Comparison of ENCODE assay signal across 16 cellular contexts in genomic region chr1:10539411-10540043, GRCh38.
DNase-seq lines count a peak whose midpoint lies in the region; ATAC-seq and TF ChIP-seq lines count a peak whose summit lies in the region.
"Had no signal": no experiment of that assay in that cellular context is flagged by ENCODE, and none has a peak within 500 bp of the region (broad histone marks: within the 10 kb centered on the region; RNA-seq: fewer than 3 reads in every experiment).

No MANE protein-coding gene starts in this region.

- peak overlapping the region; percentile 41 for H3K27ac ChIP-seq in muscle layer of duodenum (ENCODE audit: low read length)
- H3K27ac ChIP-seq: dorsolateral prefrontal cortex, SK-N-MC had no signal

- TF ChIP-seq CTCF in cardiac fibroblast (IDR thresholded peaks at IDR 0.05; ENCODE audit: low read depth, low read length) (no peak), GM13977 (IDR thresholded peaks at IDR 0.05; ENCODE audit: extremely low read depth, insufficient read depth, missing control alignments) (no peak)

- peaks cover 9 to 14% of the 10 kb centered on the region in 2 donors for H3K36me3 ChIP-seq in muscle layer of duodenum (ENCODE audit: control insufficient read depth in 1 of 2, insufficient read depth in 2 of 2, low read length in 2 of 2)

- H3K4me3 ChIP-seq in cardiac fibroblast (replicated peaks in 1 of 2; ENCODE audit: low read depth in 2 of 2, low read length in 2 of 2) (no peak overlapping the region), muscle layer of duodenum (ENCODE audit: low read depth in 1 of 2, low read length in 2 of 2) (no peak overlapping the region)
- H3K4me3 ChIP-seq: dorsolateral prefrontal cortex, SK-N-MC had no signal

- in situ Hi-C loops in GM13977 (cut with MboI; ENCODE audit: low pct_unique_long_range_greater_than_20kb, low sequenced_read_pairs, unreplicated experiment) = no loop called here

- H3K27me3 ChIP-seq in muscle layer of duodenum (ENCODE audit: low read depth, low read length) = no peaks in the 10 kb centered on the region
- H3K27me3 ChIP-seq: dorsolateral prefrontal cortex had no signal

- ATAC-seq in GM18861 (IDR thresholded peaks at IDR 0.05; ENCODE audit: unreplicated experiment) = no peak
- ATAC-seq: HCT116; naive thymus-derived CD8-positive, alpha-beta T cell had no signal

- no peaks in the 10 kb centered on the region for H3K9me3 ChIP-seq in muscle layer of duodenum (ENCODE audit: control insufficient read depth in 1 of 2, low read length in 2 of 2)

- peaks cover 0 to 9% of the 10 kb centered on the region in 2 donors for H3K4me1 ChIP-seq in muscle layer of duodenum (ENCODE audit: control insufficient read depth in 1 of 2, insufficient read depth in 2 of 2, low read length in 2 of 2)

- DNase-seq in GM03348 (ENCODE audit: low spot score) (peak; percentile 27), NCI-H1105 treated with DMSO at 0.1 percent for 48 hours (lab: John Stamatoyannopoulos, UW) (peak; percentile 53), cardiac fibroblast (ENCODE audit: low read depth in 2 of 2) (peak; percentile 43 to 74), GM13977 (ENCODE audit: low spot score) (no peak), CD1c-positive myeloid dendritic cell (ENCODE audit: extremely low spot score) (no peak)
- DNase-seq in activated naive CD4-positive, alpha-beta T cell (lab: John Stamatoyannopoulos, UW) = no peak
- DNase-seq: activated CD8-positive, alpha-beta memory T cell treated with anti-CD3 and anti-CD28 coated beads, Interleukin-2, amount 50 U/mL, for 4 hours; CD4-positive, CD25-positive, alpha-beta regulatory T cell; dorsolateral prefrontal cortex; kidney glomerular epithelial cell; naive thymus-derived CD8-positive, alpha-beta T cell; NCI-H1436 treated with DMSO at 0.1 percent for 48 hours had no signal

Comparison
In these comparisons a context has a peak if more than half of its experiments do, and no peak if none do; other contexts are left out.
1. DNase-seq: peak in GM03348 (single experiment), NCI-H1105 treated with DMSO at 0.1 percent for 48 hours (single experiment) and cardiac fibroblast (2 of 2); none in activated naive CD4-positive, alpha-beta T cell (0 of 4), GM13977 (single experiment) and CD1c-positive myeloid dendritic cell (single experiment).